ENCODE assay signal across 2 cellular contexts in the genomic region with DNA sequence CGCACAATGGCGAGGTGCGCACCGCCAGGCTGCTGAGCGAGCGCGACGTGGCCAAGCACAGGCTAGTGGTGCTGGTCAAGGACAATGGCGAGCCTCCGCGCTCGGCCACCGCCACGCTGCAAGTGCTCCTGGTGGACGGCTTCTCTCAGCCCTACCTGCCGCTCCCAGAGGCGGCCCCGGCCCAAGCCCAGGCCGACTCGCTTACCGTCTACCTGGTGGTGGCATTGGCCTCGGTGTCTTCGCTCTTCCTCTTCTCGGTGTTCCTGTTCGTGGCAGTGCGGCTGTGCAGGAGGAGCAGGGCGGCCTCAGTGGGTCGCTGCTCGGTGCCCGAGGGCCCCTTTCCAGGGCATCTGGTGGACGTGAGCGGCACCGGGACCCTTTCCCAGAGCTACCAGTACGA. TPM values are rescaled to one million over a fixed set of nuclear protein-coding genes. Genes with fewer than 3 reads are reported as not detected.
"Had no signal": no experiment of that assay in that cellular context is flagged by ENCODE, and none has a peak within 500 bp of the region (broad histone marks: within the 10 kb centered on the region; RNA-seq: fewer than 3 reads in every experiment).

No MANE protein-coding gene starts in this region.

RNA-seq across cellular contexts. Expression of a gene that starts 24.3 kb away (rescaled TPM):
- total RNA-seq: K562 had no signal

RNA-seq across cellular contexts. Expression of a gene that starts 33.7 kb away (rescaled TPM):
- total RNA-seq: K562 had no signal

RNA-seq across cellular contexts. Expression of a gene that starts 38.9 kb away (rescaled TPM):
- total RNA-seq: HT1080, K562 had no signal

RNA-seq across cellular contexts. Expression of a gene that starts 48.0 kb away (rescaled TPM):
- total RNA-seq: HT1080, K562 had no signal
